In genomic region chr1:148366136-148366753, GRCh38 we compare ENCODE assay signal across 1 cellular context.
TF ChIP-seq lines count a peak whose summit lies in the region.

No MANE protein-coding gene starts in this region.

TF ChIP-seq in HEK293, 187 proteins besides CTCF, POLR2A, EP300 and RAD21:
- TF ChIP-seq ATF2 (tag by site-specific recombination; IDR thresholded peaks at IDR 0.05; ENCODE audit: low read depth) (peak; percentile 70; the same call in 1 of the 2 replicates), ZNF629 (tag by site-specific recombination; IDR thresholded peaks at IDR 0.05) (peak; percentile 70; the same call in 1 of the 2 replicates), SCRT2 (tag by site-specific recombination; IDR thresholded peaks at IDR 0.05) (peak; percentile 70)
